Comparison of ENCODE assay signal across 20 cellular contexts in genomic region chr4:35358001-35358584, GRCh38.
DNase-seq lines count a peak whose midpoint lies in the region; ATAC-seq and TF ChIP-seq lines count a peak whose summit lies in the region.
"Had no signal": no experiment of that assay in that cellular context is flagged by ENCODE, and none has a peak within 500 bp of the region (broad histone marks: within the 10 kb centered on the region; RNA-seq: fewer than 3 reads in every experiment).

No MANE protein-coding gene starts in this region.

- peak overlapping the region; percentile 54 for H3K27ac ChIP-seq in smooth muscle cell (ENCODE audit: low read depth)
- H3K27ac ChIP-seq: ascending aorta, SK-N-MC, upper lobe of right lung had no signal

- no peak for ATAC-seq in GM19324 (IDR thresholded peaks at IDR 0.05; ENCODE audit: low FRiP score, unreplicated experiment)
- ATAC-seq: left ventricle myocardium superior, upper lobe of right lung had no signal

- H2AFZ ChIP-seq in smooth muscle cell (ENCODE audit: low read depth): peak overlapping the region; percentile 78

- H3K36me3 ChIP-seq in smooth muscle cell (ENCODE audit: low read depth): no peaks in the 10 kb centered on the region
- H3K36me3 ChIP-seq: ascending aorta, upper lobe of right lung had no signal

- H3K4me2 ChIP-seq in smooth muscle cell: peak overlapping the region; percentile 72

- no peaks in the 10 kb centered on the region for H4K20me1 ChIP-seq in smooth muscle cell (ENCODE audit: low read depth)

- H3K79me2 ChIP-seq in smooth muscle cell (ENCODE audit: low read depth): no peaks in the 10 kb centered on the region

- peak overlapping the region; percentile 8 for H3K9ac ChIP-seq in smooth muscle cell (ENCODE audit: low read depth)

- WGBS in smooth muscle cell (ENCODE audit: low lambda C conversion rate): 23% methylated on average over 3 of the region's 3 CpGs

- H3K27me3 ChIP-seq in smooth muscle cell (ENCODE audit: low read depth): no peaks in the 10 kb centered on the region
- H3K27me3 ChIP-seq: ascending aorta, upper lobe of right lung had no signal

- TF ChIP-seq CTCF in fibroblast of villous mesenchyme (IDR thresholded peaks at IDR 0.05; ENCODE audit: insufficient read depth, low read depth, low read length): no peak
- no peak for TF ChIP-seq CTCF in smooth muscle cell (IDR thresholded peaks at IDR 0.05; ENCODE audit: borderline replicate concordance, insufficient read depth, poor library complexity, severe bottlenecking)

- no peaks in the 10 kb centered on the region for H3K9me3 ChIP-seq in smooth muscle cell (replicated peaks; ENCODE audit: low read depth)
- H3K9me3 ChIP-seq: ascending aorta, upper lobe of right lung had no signal

- no peak overlapping the region for H3K4me3 ChIP-seq in fibroblast of villous mesenchyme (ENCODE audit: low read depth, low read length)
- no peak overlapping the region for H3K4me3 ChIP-seq in smooth muscle cell
- H3K4me3 ChIP-seq: ascending aorta, SK-N-MC, upper lobe of right lung had no signal

- no peaks in the 10 kb centered on the region for H3F3A ChIP-seq in smooth muscle cell (ENCODE audit: low read depth)

- peaks cover 13% of the 10 kb centered on the region for H3K4me1 ChIP-seq in smooth muscle cell (ENCODE audit: low read depth)
- H3K4me1 ChIP-seq: ascending aorta, upper lobe of right lung had no signal

- peak; percentile 71 for DNase-seq in HT1080 (ENCODE audit: low read depth)
- peak; percentile 2 to 58 for DNase-seq in SW 1271 (lab: John Stamatoyannopoulos, UW)
- DNase-seq in fibroblast of villous mesenchyme (ENCODE audit: low read depth): peak; percentile 2
- DNase-seq in smooth muscle cell (lab: John Stamatoyannopoulos, UW; ENCODE audit: unreplicated experiment): no peak
- no peak for DNase-seq in NCI-H146 (lab: John Stamatoyannopoulos, UW)
- DNase-seq in kidney glomerular epithelial cell (lab: John Stamatoyannopoulos, UW): no peak
- DNase-seq: activated CD4-positive, CD25-positive, alpha-beta regulatory T cell; activated T-cell treated with anti-CD3 and anti-CD28 coated beads, Interleukin-2, amount 50 U/mL, for 48 hours; effector CD4-positive, alpha-beta T cell; KG1; left ventricle myocardium superior; NCI-H1105; NCI-H2081 treated with DMSO at 0.1 percent for 48 hours; NCI-H510A; nucleus accumbens; T-helper 9 cell; upper lobe of right lung had no signal

Comparison
In these comparisons a context has a peak if more than half of its experiments do, and no peak if none do; other contexts are left out.
1. DNase-seq: peak in HT1080 (single experiment), SW 1271 (2 of 2) and fibroblast of villous mesenchyme (single experiment); none in smooth muscle cell (single experiment), NCI-H146 (single experiment) and kidney glomerular epithelial cell (single experiment).